Comparison of ENCODE assay signal across 10 cellular contexts in genomic region chr6:134464690-134465411, GRCh38.
DNase-seq lines count a peak whose midpoint lies in the region; FAIRE-seq and TF ChIP-seq lines count a peak whose summit lies in the region.
"Had no signal": no experiment of that assay in that cellular context is flagged by ENCODE, and none has a peak within 500 bp of the region (broad histone marks: within the 10 kb centered on the region; RNA-seq: fewer than 3 reads in every experiment).

No MANE protein-coding gene starts in this region.

- no peak overlapping the region for H3K27ac Mint-ChIP-seq in activated CD4-positive, alpha-beta memory T cell treated with anti-CD3 and anti-CD28 coated beads for 36 hours
- H3K27ac Mint-ChIP-seq: naive B cell had no signal

- no peaks in the 10 kb centered on the region for H3K27me3 Mint-ChIP-seq in activated CD4-positive, alpha-beta memory T cell treated with anti-CD3 and anti-CD28 coated beads for 36 hours
- H3K27me3 Mint-ChIP-seq: naive B cell had no signal

- no peaks in the 10 kb centered on the region for H3K36me3 ChIP-seq in bronchial epithelial cell (ENCODE audit: control insufficient read depth, insufficient read depth, low read length)
- H3K36me3 ChIP-seq in suprapubic skin, result no peaks in the 10 kb centered on the region
- no peaks in the 10 kb centered on the region for H3K36me3 ChIP-seq in colonic mucosa
- H3K36me3 ChIP-seq: tibial nerve had no signal

- intact Hi-C loops in colonic mucosa (cut with DNase I), result no loop called here
- intact Hi-C loops in activated CD4-positive, alpha-beta memory T cell treated with anti-CD3 and anti-CD28 coated beads for 36 hours (cut with micrococcal nuclease), result no loop called here

- no peak for TF ChIP-seq EP300 in suprapubic skin (IDR thresholded peaks at IDR 0.05)

- H3K36me3 Mint-ChIP-seq in activated CD4-positive, alpha-beta memory T cell treated with anti-CD3 and anti-CD28 coated beads for 36 hours, result no peaks in the 10 kb centered on the region
- H3K36me3 Mint-ChIP-seq: naive B cell had no signal

- H3K9ac ChIP-seq in colonic mucosa (ENCODE audit: low read depth in 2 of 2, low read length in 2 of 2), result no peak overlapping the region

- H3K4me1 Mint-ChIP-seq in activated CD4-positive, alpha-beta memory T cell treated with anti-CD3 and anti-CD28 coated beads for 36 hours (ENCODE audit: low read depth), result peaks cover 4% of the 10 kb centered on the region
- H3K4me1 Mint-ChIP-seq: naive B cell had no signal

- CTCF ChIA-PET in activated CD4-positive, alpha-beta memory T cell treated with anti-CD3 and anti-CD28 coated beads for 36 hours (lab: Charles Lee), result interaction anchor here (0.7 to 1.3 kb wide), 5 partner anchors 29 to 658 kb away, joined by 3 to 9 read pairs (median 3); no protein-coding TSS in a partner anchor

- no peak for TF ChIP-seq CTCF in bronchial epithelial cell (IDR thresholded peaks at IDR 0.05; ENCODE audit: insufficient read depth, low read length, severe bottlenecking)
- no peak for TF ChIP-seq CTCF in suprapubic skin (IDR thresholded peaks at IDR 0.05)
- TF ChIP-seq CTCF in colonic mucosa (IDR thresholded peaks at IDR 0.05), result no peak

- H3K4me3 Mint-ChIP-seq in activated CD4-positive, alpha-beta memory T cell treated with anti-CD3 and anti-CD28 coated beads for 36 hours, result no peak overlapping the region
- H3K4me3 Mint-ChIP-seq: naive B cell had no signal

- no peak for TF ChIP-seq POLR2A in suprapubic skin (IDR thresholded peaks at IDR 0.05)

- H3K4me3 ChIP-seq in bronchial epithelial cell (ENCODE audit: low read depth, low read length), result no peak overlapping the region
- H3K4me3 ChIP-seq in suprapubic skin, result no peak overlapping the region
- no peak overlapping the region for H3K4me3 ChIP-seq in colonic mucosa
- H3K4me3 ChIP-seq: tibial nerve had no signal

- H3K9me3 Mint-ChIP-seq in activated CD4-positive, alpha-beta memory T cell treated with anti-CD3 and anti-CD28 coated beads for 36 hours, result no peaks in the 10 kb centered on the region
- H3K9me3 Mint-ChIP-seq: naive B cell had no signal

- peak overlapping the region; percentile 64 for H3K27ac ChIP-seq in suprapubic skin
- H3K27ac ChIP-seq in colonic mucosa, result no peak overlapping the region
- H3K27ac ChIP-seq: tibial nerve had no signal

- H3K4me1 ChIP-seq in suprapubic skin, result peaks cover 36% of the 10 kb centered on the region
- peaks cover 3% of the 10 kb centered on the region for H3K4me1 ChIP-seq in colonic mucosa

- DNase-seq in NOMO-1 treated with DMSO at 0.1 percent for 48 hours (lab: John Stamatoyannopoulos, UW; ENCODE audit: unreplicated experiment) (peak; percentile 51), NOMO-1 treated with dmso at 0.1 percent for 144 hours (lab: John Stamatoyannopoulos, UW; ENCODE audit: unreplicated experiment) (no peak), NCI-H1694 treated with DMSO at 0.1 percent for 48 hours (lab: John Stamatoyannopoulos, UW) (peak; percentile 31), bronchial epithelial cell (ENCODE audit: low read depth) (peak; percentile 95), suprapubic skin (ENCODE audit: low spot score in 2 of 2) (no peak), colonic mucosa (no peak), occipital lobe (lab: John Stamatoyannopoulos, UW) (no peak)
- no peak for DNase-seq in activated CD4-positive, alpha-beta memory T cell treated with anti-CD3 and anti-CD28 coated beads for 36 hours
- DNase-seq: naive B cell had no signal

- POLR2A ChIA-PET in activated CD4-positive, alpha-beta memory T cell treated with anti-CD3 and anti-CD28 coated beads for 36 hours (lab: Charles Lee), result interaction anchor here (1.1 kb wide), 1 partner anchor 22 kb away, joined by 3 read pairs; no protein-coding TSS in a partner anchor

- H3K27me3 ChIP-seq in bronchial epithelial cell (ENCODE audit: control insufficient read depth, insufficient read depth, low read length) (no peaks in the 10 kb centered on the region), suprapubic skin (no peaks in the 10 kb centered on the region), colonic mucosa (no peaks in the 10 kb centered on the region)
- H3K27me3 ChIP-seq: tibial nerve had no signal

- 53% methylated on average over 9 of the region's 9 CpGs for WGBS in suprapubic skin

- H3K9me3 ChIP-seq in suprapubic skin (no peaks in the 10 kb centered on the region), colonic mucosa (no peaks in the 10 kb centered on the region)
- H3K9me3 ChIP-seq: tibial nerve had no signal

- peak; percentile 32 for FAIRE-seq in bronchial epithelial cell (lab: Jason Lieb, UNC)

Comparison
In these comparisons a context has a peak if more than half of its experiments do, and no peak if none do; other contexts are left out.
1. DNase-seq: peak in NOMO-1 treated with DMSO at 0.1 percent for 48 hours (single experiment), NCI-H1694 treated with DMSO at 0.1 percent for 48 hours (single experiment) and bronchial epithelial cell (single experiment); none in NOMO-1 treated with dmso at 0.1 percent for 144 hours (single experiment), suprapubic skin (0 of 2), colonic mucosa (single experiment), activated CD4-positive, alpha-beta memory T cell treated with anti-CD3 and anti-CD28 coated beads for 36 hours (single experiment) and occipital lobe (single experiment).